In genomic region chr3:8963137-8963853, GRCh38 we compare ENCODE assay signal across 1 cellular context.
TF ChIP-seq lines count a peak whose summit lies in the region.

RAD18 (minus strand) TSS chr3:8963472; CDS start chr3:8963385, 87 bp downstream.

TF ChIP-seq in HepG2, 621 proteins besides CTCF, POLR2A, EP300 and RAD21 (continued from another document and continues in another):
- TF ChIP-seq, protein P1, sequence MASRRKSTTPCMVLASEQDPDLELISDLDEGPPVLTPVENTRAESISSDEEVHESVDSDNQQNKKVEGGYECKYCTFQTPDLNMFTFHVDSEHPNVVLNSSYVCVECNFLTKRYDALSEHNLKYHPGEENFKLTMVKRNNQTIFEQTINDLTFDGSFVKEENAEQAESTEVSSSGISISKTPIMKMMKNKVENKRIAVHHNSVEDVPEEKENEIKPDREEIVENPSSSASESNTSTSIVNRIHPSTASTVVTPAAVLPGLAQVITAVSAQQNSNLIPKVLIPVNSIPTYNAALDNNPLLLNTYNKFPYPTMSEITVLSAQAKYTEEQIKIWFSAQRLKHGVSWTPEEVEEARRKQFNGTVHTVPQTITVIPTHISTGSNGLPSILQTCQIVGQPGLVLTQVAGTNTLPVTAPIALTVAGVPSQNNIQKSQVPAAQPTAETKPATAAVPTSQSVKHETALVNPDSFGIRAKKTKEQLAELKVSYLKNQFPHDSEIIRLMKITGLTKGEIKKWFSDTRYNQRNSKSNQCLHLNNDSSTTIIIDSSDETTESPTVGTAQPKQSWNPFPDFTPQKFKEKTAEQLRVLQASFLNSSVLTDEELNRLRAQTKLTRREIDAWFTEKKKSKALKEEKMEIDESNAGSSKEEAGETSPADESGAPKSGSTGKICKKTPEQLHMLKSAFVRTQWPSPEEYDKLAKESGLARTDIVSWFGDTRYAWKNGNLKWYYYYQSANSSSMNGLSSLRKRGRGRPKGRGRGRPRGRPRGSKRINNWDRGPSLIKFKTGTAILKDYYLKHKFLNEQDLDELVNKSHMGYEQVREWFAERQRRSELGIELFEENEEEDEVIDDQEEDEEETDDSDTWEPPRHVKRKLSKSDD (CRISPR knock-in tag; IDR thresholded peaks at IDR 0.05; ENCODE audit: low read depth): no peak
- TF ChIP-seq HOXA3 (CRISPR knock-in tag; IDR thresholded peaks at IDR 0.05) (peak; percentile 96), AKAP8 (CRISPR knock-in tag; IDR thresholded peaks at IDR 0.05) (no peak), MZF1 (CRISPR knock-in tag; IDR thresholded peaks at IDR 0.05; ENCODE audit: borderline replicate concordance) (peak; percentile 30; the same call in 1 of the 2 replicates), HHEX (CRISPR knock-in tag; IDR thresholded peaks at IDR 0.05) (no peak), HDAC6 (IDR thresholded peaks at IDR 0.05; ENCODE audit: low read depth, low read length) (no peak), SNAI1 (CRISPR knock-in tag; IDR thresholded peaks at IDR 0.05; ENCODE audit: borderline replicate concordance) (no peak), ZFP1 (CRISPR knock-in tag; IDR thresholded peaks at IDR 0.05) (no peak), ZNF234 (CRISPR knock-in tag; conservative IDR thresholded peaks at IDR 0.05) (no peak), RBM22 (optimal IDR thresholded peaks at IDR 0.05; ENCODE audit: low read length) (no peak), ZNF598 (CRISPR knock-in tag; IDR thresholded peaks at IDR 0.05; ENCODE audit: borderline replicate concordance) (peak; percentile 58; the same call in 1 of the 2 replicates), ESRRA (CRISPR knock-in tag; IDR thresholded peaks at IDR 0.05; ENCODE audit: low read depth) (no peak), ZNF142 (CRISPR knock-in tag; IDR thresholded peaks at IDR 0.05) (no peak), ZNF652 (CRISPR knock-in tag; IDR thresholded peaks at IDR 0.05; ENCODE audit: borderline replicate concordance, low read depth) (peak; percentile 83), SOX5 (CRISPR knock-in tag; IDR thresholded peaks at IDR 0.05; ENCODE audit: borderline replicate concordance) (no peak), ZNF326 (CRISPR knock-in tag; IDR thresholded peaks at IDR 0.05; ENCODE audit: borderline replicate concordance) (no peak), ZBTB43 (CRISPR knock-in tag; conservative IDR thresholded peaks at IDR 0.05) (no peak), ZNF614 (CRISPR knock-in tag; IDR thresholded peaks at IDR 0.05; ENCODE audit: borderline replicate concordance) (no peak; the same call in 1 of the 2 replicates), NFIB (CRISPR knock-in tag; IDR thresholded peaks at IDR 0.05; ENCODE audit: borderline replicate concordance) (no peak), BRD4 (CRISPR knock-in tag; IDR thresholded peaks at IDR 0.05) (no peak), UBTF (CRISPR knock-in tag; IDR thresholded peaks at IDR 0.05) (peak; percentile 36; the same call in 1 of the 2 replicates), ZNF790 (CRISPR knock-in tag; IDR thresholded peaks at IDR 0.05; ENCODE audit: borderline replicate concordance) (no peak), HMGXB4 (CRISPR knock-in tag; IDR thresholded peaks at IDR 0.05; ENCODE audit: borderline replicate concordance in 1 of 2, low read depth in 1 of 2) (no peak; a peak in 1 of 4 replicates), FOXO4 (CRISPR knock-in tag; conservative IDR thresholded peaks at IDR 0.05) (no peak), PTBP1 (IDR thresholded peaks at IDR 0.05; ENCODE audit: low read depth, low read length, poor library complexity, severe bottlenecking) (no peak), CBFB (CRISPR knock-in tag; IDR thresholded peaks at IDR 0.05) (peak; percentile 92), HMGA1 (CRISPR knock-in tag; conservative IDR thresholded peaks at IDR 0.05) (no peak)
- TF ChIP-seq, protein P2, sequence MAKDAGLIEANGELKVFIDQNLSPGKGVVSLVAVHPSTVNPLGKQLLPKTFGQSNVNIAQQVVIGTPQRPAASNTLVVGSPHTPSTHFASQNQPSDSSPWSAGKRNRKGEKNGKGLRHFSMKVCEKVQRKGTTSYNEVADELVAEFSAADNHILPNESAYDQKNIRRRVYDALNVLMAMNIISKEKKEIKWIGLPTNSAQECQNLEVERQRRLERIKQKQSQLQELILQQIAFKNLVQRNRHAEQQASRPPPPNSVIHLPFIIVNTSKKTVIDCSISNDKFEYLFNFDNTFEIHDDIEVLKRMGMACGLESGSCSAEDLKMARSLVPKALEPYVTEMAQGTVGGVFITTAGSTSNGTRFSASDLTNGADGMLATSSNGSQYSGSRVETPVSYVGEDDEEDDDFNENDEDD (CRISPR knock-in tag; IDR thresholded peaks at IDR 0.05; ENCODE audit: borderline replicate concordance): peak; percentile 99
- TF ChIP-seq, protein P3, sequence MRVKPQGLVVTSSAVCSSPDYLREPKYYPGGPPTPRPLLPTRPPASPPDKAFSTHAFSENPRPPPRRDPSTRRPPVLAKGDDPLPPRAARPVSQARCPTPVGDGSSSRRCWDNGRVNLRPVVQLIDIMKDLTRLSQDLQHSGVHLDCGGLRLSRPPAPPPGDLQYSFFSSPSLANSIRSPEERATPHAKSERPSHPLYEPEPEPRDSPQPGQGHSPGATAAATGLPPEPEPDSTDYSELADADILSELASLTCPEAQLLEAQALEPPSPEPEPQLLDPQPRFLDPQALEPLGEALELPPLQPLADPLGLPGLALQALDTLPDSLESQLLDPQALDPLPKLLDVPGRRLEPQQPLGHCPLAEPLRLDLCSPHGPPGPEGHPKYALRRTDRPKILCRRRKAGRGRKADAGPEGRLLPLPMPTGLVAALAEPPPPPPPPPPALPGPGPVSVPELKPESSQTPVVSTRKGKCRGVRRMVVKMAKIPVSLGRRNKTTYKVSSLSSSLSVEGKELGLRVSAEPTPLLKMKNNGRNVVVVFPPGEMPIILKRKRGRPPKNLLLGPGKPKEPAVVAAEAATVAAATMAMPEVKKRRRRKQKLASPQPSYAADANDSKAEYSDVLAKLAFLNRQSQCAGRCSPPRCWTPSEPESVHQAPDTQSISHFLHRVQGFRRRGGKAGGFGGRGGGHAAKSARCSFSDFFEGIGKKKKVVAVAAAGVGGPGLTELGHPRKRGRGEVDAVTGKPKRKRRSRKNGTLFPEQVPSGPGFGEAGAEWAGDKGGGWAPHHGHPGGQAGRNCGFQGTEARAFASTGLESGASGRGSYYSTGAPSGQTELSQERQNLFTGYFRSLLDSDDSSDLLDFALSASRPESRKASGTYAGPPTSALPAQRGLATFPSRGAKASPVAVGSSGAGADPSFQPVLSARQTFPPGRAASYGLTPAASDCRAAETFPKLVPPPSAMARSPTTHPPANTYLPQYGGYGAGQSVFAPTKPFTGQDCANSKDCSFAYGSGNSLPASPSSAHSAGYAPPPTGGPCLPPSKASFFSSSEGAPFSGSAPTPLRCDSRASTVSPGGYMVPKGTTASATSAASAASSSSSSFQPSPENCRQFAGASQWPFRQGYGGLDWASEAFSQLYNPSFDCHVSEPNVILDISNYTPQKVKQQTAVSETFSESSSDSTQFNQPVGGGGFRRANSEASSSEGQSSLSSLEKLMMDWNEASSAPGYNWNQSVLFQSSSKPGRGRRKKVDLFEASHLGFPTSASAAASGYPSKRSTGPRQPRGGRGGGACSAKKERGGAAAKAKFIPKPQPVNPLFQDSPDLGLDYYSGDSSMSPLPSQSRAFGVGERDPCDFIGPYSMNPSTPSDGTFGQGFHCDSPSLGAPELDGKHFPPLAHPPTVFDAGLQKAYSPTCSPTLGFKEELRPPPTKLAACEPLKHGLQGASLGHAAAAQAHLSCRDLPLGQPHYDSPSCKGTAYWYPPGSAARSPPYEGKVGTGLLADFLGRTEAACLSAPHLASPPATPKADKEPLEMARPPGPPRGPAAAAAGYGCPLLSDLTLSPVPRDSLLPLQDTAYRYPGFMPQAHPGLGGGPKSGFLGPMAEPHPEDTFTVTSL (CRISPR knock-in tag; IDR thresholded peaks at IDR 0.05; ENCODE audit: borderline replicate concordance): no peak
- TF ChIP-seq, protein P4, sequence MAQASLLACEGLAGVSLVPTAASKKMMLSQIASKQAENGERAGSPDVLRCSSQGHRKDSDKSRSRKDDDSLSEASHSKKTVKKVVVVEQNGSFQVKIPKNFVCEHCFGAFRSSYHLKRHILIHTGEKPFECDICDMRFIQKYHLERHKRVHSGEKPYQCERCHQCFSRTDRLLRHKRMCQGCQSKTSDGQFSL (CRISPR knock-in tag; IDR thresholded peaks at IDR 0.05): no peak
